Comparison of ENCODE assay signal across 8 cellular contexts in genomic region chr3:149879872-149880271, GRCh38.
A peak's percentile ranks its signal among the peaks of the same experiment; 100 is the strongest.
DNase-seq lines count a peak whose midpoint lies in the region; ATAC-seq, FAIRE-seq and TF ChIP-seq lines count a peak whose summit lies in the region.

No MANE protein-coding gene starts in this region.

- peak; percentile 71 for TF ChIP-seq CTCF in AG10803 (conservative IDR thresholded peaks at IDR 0.05; ENCODE audit: low read length)
- peak; percentile 61 for TF ChIP-seq CTCF in glutamatergic neuron (IDR thresholded peaks at IDR 0.05; ENCODE audit: partially characterized antibody, unreplicated experiment)

- peaks cover 5% of the 10 kb centered on the region for H3K4me1 Mint-ChIP-seq in activated CD4-positive, alpha-beta T cell treated with anti-CD3 and anti-CD28 coated beads, Interleukin-2, amount 10 ng/mL, durations not matched to agents 7 days and 5 days
- peaks cover 6% of the 10 kb centered on the region for H3K4me1 Mint-ChIP-seq in glutamatergic neuron (ENCODE audit: low read depth, unreplicated experiment)

- peaks cover 22% of the 10 kb centered on the region for H3K36me3 Mint-ChIP-seq in activated CD4-positive, alpha-beta T cell treated with anti-CD3 and anti-CD28 coated beads, Interleukin-2, amount 10 ng/mL, durations not matched to agents 7 days and 5 days (ENCODE audit: low read depth)
- H3K36me3 Mint-ChIP-seq in glutamatergic neuron (ENCODE audit: unreplicated experiment) = no peaks in the 10 kb centered on the region

- H3K36me3 ChIP-seq in trophoblast cell (ENCODE audit: control insufficient read depth in 1 of 2, insufficient read depth in 2 of 2, low read length in 2 of 2) = no peaks in the 10 kb centered on the region

- no peak overlapping the region for H3K4ac ChIP-seq in trophoblast cell (ENCODE audit: low read depth, low read length)

- peaks cover 3% of the 10 kb centered on the region for H3K9me3 Mint-ChIP-seq in activated CD4-positive, alpha-beta T cell treated with anti-CD3 and anti-CD28 coated beads, Interleukin-2, amount 10 ng/mL, durations not matched to agents 7 days and 5 days
- H3K9me3 Mint-ChIP-seq in glutamatergic neuron (ENCODE audit: unreplicated experiment) = no peaks in the 10 kb centered on the region

- H2AK5ac ChIP-seq in trophoblast cell (ENCODE audit: low read length) = no peak overlapping the region

- ATAC-seq in GM18868 (IDR thresholded peaks at IDR 0.05; ENCODE audit: unreplicated experiment) = no peak

- no peak overlapping the region for H4K91ac ChIP-seq in trophoblast cell (ENCODE audit: low read depth, low read length)

- no peak overlapping the region for H2BK5ac ChIP-seq in trophoblast cell (ENCODE audit: low read depth, low read length, poor library complexity)

- DNase-seq in AG10803 (ENCODE audit: low read depth) = peak; percentile 66
- no peak for DNase-seq in GM18507 (ENCODE audit: extremely low spot score, insufficient read length, low read depth)
- peak; percentile 14 for DNase-seq in NCI-H1105 (lab: John Stamatoyannopoulos, UW)
- peak; percentile 30 for DNase-seq in activated CD4-positive, alpha-beta T cell treated with anti-CD3 and anti-CD28 coated beads, Interleukin-2, amount 10 ng/mL, durations not matched to agents 7 days and 5 days
- peak; percentile 75 for DNase-seq in glutamatergic neuron
- DNase-seq in trophoblast cell = peak; percentile 70 to 79
- DNase-seq in GM19240 (ENCODE audit: insufficient read length, low spot score) = no peak

- no peak overlapping the region for H2AFZ ChIP-seq in trophoblast cell (ENCODE audit: insufficient read depth, low read length, poor library complexity)

- no peak overlapping the region for H3K14ac ChIP-seq in trophoblast cell (ENCODE audit: low read length)

- CTCF ChIA-PET in activated CD4-positive, alpha-beta T cell treated with anti-CD3 and anti-CD28 coated beads, Interleukin-2, amount 10 ng/mL, durations not matched to agents 7 days and 5 days (lab: Charles Lee) = interaction anchor here (0.6 to 1.2 kb wide), 2 partner anchors 16 to 560 kb away, joined by 3 read pairs; no protein-coding TSS in a partner anchor

- no peak overlapping the region for H4K12ac ChIP-seq in trophoblast cell (ENCODE audit: low read depth, low read length)

- no peak overlapping the region for H4K8ac ChIP-seq in trophoblast cell (ENCODE audit: low read depth, low read length)

- POLR2A ChIA-PET in activated CD4-positive, alpha-beta T cell treated with anti-CD3 and anti-CD28 coated beads, Interleukin-2, amount 10 ng/mL, durations not matched to agents 7 days and 5 days (lab: Charles Lee) = no interaction called here

- no peak overlapping the region for H3K18ac ChIP-seq in trophoblast cell (ENCODE audit: low read length)

- H3K27ac ChIP-seq in trophoblast cell (ENCODE audit: low read depth, low read length) = no peak overlapping the region

- no peak overlapping the region for H2BK120ac ChIP-seq in trophoblast cell (ENCODE audit: insufficient read depth, low read length, poor library complexity)

- no peaks in the 10 kb centered on the region for H3K27me3 Mint-ChIP-seq in activated CD4-positive, alpha-beta T cell treated with anti-CD3 and anti-CD28 coated beads, Interleukin-2, amount 10 ng/mL, durations not matched to agents 7 days and 5 days
- H3K27me3 Mint-ChIP-seq in glutamatergic neuron (ENCODE audit: unreplicated experiment) = no peaks in the 10 kb centered on the region

- no peak overlapping the region for H3K9ac ChIP-seq in trophoblast cell (ENCODE audit: low read length)

- H3K9me3 ChIP-seq in trophoblast cell (ENCODE audit: insufficient read depth, low read depth, low read length) = no peaks in the 10 kb centered on the region

- no peak overlapping the region for H3K23ac ChIP-seq in trophoblast cell (ENCODE audit: low read length)

- no peak overlapping the region for H2BK12ac ChIP-seq in trophoblast cell (ENCODE audit: low read length)

- H3K27me3 ChIP-seq in trophoblast cell (ENCODE audit: insufficient read depth, low read length) = no peaks in the 10 kb centered on the region

- H3K4me3 Mint-ChIP-seq in activated CD4-positive, alpha-beta T cell treated with anti-CD3 and anti-CD28 coated beads, Interleukin-2, amount 10 ng/mL, durations not matched to agents 7 days and 5 days = no peak overlapping the region
- H3K4me3 Mint-ChIP-seq in glutamatergic neuron (ENCODE audit: unreplicated experiment) = no peak overlapping the region

- H3K4me3 ChIP-seq in AG10803 (ENCODE audit: low read length) (no peak overlapping the region), trophoblast cell (ENCODE audit: low read depth, low read length) (no peak overlapping the region)

- H3K4me1 ChIP-seq in trophoblast cell (ENCODE audit: control insufficient read depth in 1 of 2, insufficient read depth in 2 of 2, low read length in 2 of 2) = no peaks in the 10 kb centered on the region

- no CpG with 5 or more reads among the region's 2 CpGs for WGBS in trophoblast cell (ENCODE audit: extremely low coverage, insufficient coverage, insufficient read length)

- no peaks in the 10 kb centered on the region for H3K79me2 ChIP-seq in trophoblast cell (ENCODE audit: control insufficient read depth, insufficient read depth, low read length, poor library complexity)

- no peak overlapping the region for H3K4me2 ChIP-seq in trophoblast cell (ENCODE audit: low read length)

- FAIRE-seq in GM18507 (lab: Jason Lieb, UNC) = peak; percentile 62

- H3K27ac Mint-ChIP-seq in activated CD4-positive, alpha-beta T cell treated with anti-CD3 and anti-CD28 coated beads, Interleukin-2, amount 10 ng/mL, durations not matched to agents 7 days and 5 days = no peak overlapping the region
- H3K27ac Mint-ChIP-seq in glutamatergic neuron (ENCODE audit: unreplicated experiment) = no peak overlapping the region

- H3K79me1 ChIP-seq in trophoblast cell (ENCODE audit: low read length) = no peaks in the 10 kb centered on the region

Comparison
In these comparisons a context has a peak if more than half of its experiments do, and no peak if none do; other contexts are left out.
1. DNase-seq: peak in AG10803 (single experiment), NCI-H1105 (single experiment), activated CD4-positive, alpha-beta T cell treated with anti-CD3 and anti-CD28 coated beads, Interleukin-2, amount 10 ng/mL, durations not matched to agents 7 days and 5 days (single experiment), glutamatergic neuron (single experiment) and trophoblast cell (2 of 2); none in GM18507 (single experiment) and GM19240 (single experiment).